Comparison of ENCODE assay signal across 29 cellular contexts in genomic region chr10:65024886-65025285, GRCh38.
DNase-seq lines count a peak whose midpoint lies in the region; ATAC-seq, FAIRE-seq and TF ChIP-seq lines count a peak whose summit lies in the region.
"Had no signal": no experiment of that assay in that cellular context is flagged by ENCODE, and none has a peak within 500 bp of the region (broad histone marks: within the 10 kb centered on the region; RNA-seq: fewer than 3 reads in every experiment).

No MANE protein-coding gene starts in this region.

- no peaks in the 10 kb centered on the region for H3K36me3 ChIP-seq in HEK293 (ENCODE audit: control insufficient read depth in 2 of 2, insufficient read depth in 1 of 2, low read length in 2 of 2)
- no peaks in the 10 kb centered on the region for H3K36me3 ChIP-seq in kidney (ENCODE audit: control insufficient read depth in 1 of 2, insufficient read depth in 2 of 2, low read length in 2 of 2)
- no peaks in the 10 kb centered on the region for H3K36me3 ChIP-seq in tibial nerve
- H3K36me3 ChIP-seq: BE2C, BLaER1 had no signal

- no peaks in the 10 kb centered on the region for H3K9me3 ChIP-seq in HEK293 (ENCODE audit: control insufficient read depth, insufficient read depth, low read depth, low read length)
- H3K9me3 ChIP-seq in kidney (ENCODE audit: control insufficient read depth in 1 of 2, low read length in 2 of 2), result no peaks in the 10 kb centered on the region
- peaks cover 0 to 10% (median 2%) of the 10 kb centered on the region in 4 donors for H3K9me3 ChIP-seq in tibial nerve
- H3K9me3 ChIP-seq: BE2C, BLaER1 had no signal

- no peak overlapping the region for H3K9ac ChIP-seq in kidney (ENCODE audit: low read length in 2 of 2)
- H3K9ac ChIP-seq: BLaER1 had no signal

- no peak overlapping the region for H3K27ac ChIP-seq in HEK293 (ENCODE audit: extremely low read depth, low read depth, low read length)
- no peak overlapping the region for H3K27ac ChIP-seq in kidney (ENCODE audit: low read depth in 2 of 2, low read length in 2 of 2)
- no peak overlapping the region for H3K27ac ChIP-seq in tibial nerve
- H3K27ac ChIP-seq: BLaER1 had no signal

- DNase-seq in RCC 7860 (ENCODE audit: low spot score), result no peak
- DNase-seq in kidney, result no peak
- DNase-seq in NCI-H1105 (lab: John Stamatoyannopoulos, UW), result no peak
- no peak for DNase-seq in NCI-H146 treated with DMSO at 0.1 percent for 48 hours (lab: John Stamatoyannopoulos, UW; ENCODE audit: unreplicated experiment)
- DNase-seq in tibial nerve (ENCODE audit: low spot score in 2 of 2), result no peak
- DNase-seq in activated CD8-positive, alpha-beta memory T cell treated with anti-CD3 and anti-CD28 coated beads, Interleukin-2, amount 10 ng/mL, durations not matched to agents 7 days and 5 days, result no peak
- DNase-seq: 8988T; ACHN; BE2C; C1 segment of cervical spinal cord; CD4-positive, alpha-beta memory T cell; CD4-positive, CD25-positive, alpha-beta regulatory T cell; CD8-positive, alpha-beta memory T cell; COR-L47; DMS 273 treated with DMSO at 0.1 percent for 48 hours; DMS153; DMS53; DMS79; DND-41; EL; GDM1 had no signal

- no peaks in the 10 kb centered on the region for H3K27me3 ChIP-seq in tibial nerve
- H3K27me3 ChIP-seq: BE2C, BLaER1 had no signal

- POLR2A ChIA-PET in HEK293 (lab: Yijun Ruan, JAX), result no interaction called here

- no peak for TF ChIP-seq CTCF in HEK293 (tag by site-specific recombination; IDR thresholded peaks at IDR 0.05)
- TF ChIP-seq CTCF in kidney (IDR thresholded peaks at IDR 0.05; ENCODE audit: borderline replicate concordance, extremely low read depth, insufficient read depth), result no peak
- TF ChIP-seq CTCF in tibial nerve (IDR thresholded peaks at IDR 0.05), result no peak

- no peak for ATAC-seq in activated CD8-positive, alpha-beta memory T cell treated with anti-CD3 and anti-CD28 coated beads, Interleukin-2, amount 10 ng/mL, durations not matched to agents 7 days and 5 days
- ATAC-seq: GM12878 had no signal

- no peaks in the 10 kb centered on the region for H3K36me3 Mint-ChIP-seq in activated CD8-positive, alpha-beta memory T cell treated with anti-CD3 and anti-CD28 coated beads, Interleukin-2, amount 10 ng/mL, durations not matched to agents 7 days and 5 days
- H3K36me3 Mint-ChIP-seq: CD14-positive monocyte; CD4-positive, alpha-beta memory T cell; CD4-positive, CD25-positive, alpha-beta regulatory T cell; CD8-positive, alpha-beta memory T cell had no signal

- no peak for TF ChIP-seq EP300 in tibial nerve (IDR thresholded peaks at IDR 0.05)

- H3K4me3 ChIP-seq in HEK293 (ENCODE audit: low read depth, low read length) (no peak overlapping the region), kidney (ENCODE audit: low read length in 2 of 2) (no peak overlapping the region), tibial nerve (no peak overlapping the region)
- H3K4me3 ChIP-seq: BLaER1, GM12878 had no signal

- no peak overlapping the region for H3K27ac Mint-ChIP-seq in activated CD8-positive, alpha-beta memory T cell treated with anti-CD3 and anti-CD28 coated beads, Interleukin-2, amount 10 ng/mL, durations not matched to agents 7 days and 5 days
- H3K27ac Mint-ChIP-seq: CD14-positive monocyte; CD4-positive, alpha-beta memory T cell; CD4-positive, CD25-positive, alpha-beta regulatory T cell had no signal

- CTCF ChIA-PET in HEK293 (lab: Yijun Ruan, JAX), result no interaction called here
- CTCF ChIA-PET in activated CD8-positive, alpha-beta memory T cell treated with anti-CD3 and anti-CD28 coated beads, Interleukin-2, amount 10 ng/mL, durations not matched to agents 7 days and 5 days (lab: Charles Lee), result no interaction called here

- H3K4me1 ChIP-seq in HEK293 (ENCODE audit: control insufficient read depth, insufficient read depth, low read length), result no peaks in the 10 kb centered on the region
- no peaks in the 10 kb centered on the region for H3K4me1 ChIP-seq in kidney (ENCODE audit: control insufficient read depth in 1 of 2, insufficient read depth in 1 of 2, low read depth in 1 of 2, low read length in 2 of 2)
- no peaks in the 10 kb centered on the region for H3K4me1 ChIP-seq in tibial nerve
- H3K4me1 ChIP-seq: BE2C, BLaER1 had no signal

- no peaks in the 10 kb centered on the region for H3K27me3 Mint-ChIP-seq in activated CD8-positive, alpha-beta memory T cell treated with anti-CD3 and anti-CD28 coated beads, Interleukin-2, amount 10 ng/mL, durations not matched to agents 7 days and 5 days
- H3K27me3 Mint-ChIP-seq: CD4-positive, alpha-beta memory T cell; CD4-positive, CD25-positive, alpha-beta regulatory T cell; CD8-positive, alpha-beta memory T cell had no signal

- FAIRE-seq in RCC 7860 (lab: Jason Lieb, UNC), result peak; percentile 7
- peak; percentile 48 for FAIRE-seq in endometrium (lab: Jason Lieb, UNC)
- FAIRE-seq in kidney (lab: Jason Lieb, UNC), result peak; percentile 82
- FAIRE-seq: A204.1, GM12878, GM12892, GM18507 had no signal

- intact Hi-C loops in kidney (cut with DNase I), result no loop called here

- no peak for TF ChIP-seq POLR2A in tibial nerve (IDR thresholded peaks at IDR 0.05)

- H3K4me3 Mint-ChIP-seq in activated CD8-positive, alpha-beta memory T cell treated with anti-CD3 and anti-CD28 coated beads, Interleukin-2, amount 10 ng/mL, durations not matched to agents 7 days and 5 days, result no peak overlapping the region
- H3K4me3 Mint-ChIP-seq: CD14-positive monocyte; CD4-positive, alpha-beta memory T cell; CD4-positive, CD25-positive, alpha-beta regulatory T cell; CD8-positive, alpha-beta memory T cell had no signal

- peaks cover 2% of the 10 kb centered on the region for H3K9me3 Mint-ChIP-seq in activated CD8-positive, alpha-beta memory T cell treated with anti-CD3 and anti-CD28 coated beads, Interleukin-2, amount 10 ng/mL, durations not matched to agents 7 days and 5 days (ENCODE audit: low read depth)

- H3K4me1 Mint-ChIP-seq in activated CD8-positive, alpha-beta memory T cell treated with anti-CD3 and anti-CD28 coated beads, Interleukin-2, amount 10 ng/mL, durations not matched to agents 7 days and 5 days, result no peaks in the 10 kb centered on the region
- H3K4me1 Mint-ChIP-seq: CD14-positive monocyte; CD4-positive, alpha-beta memory T cell; CD4-positive, CD25-positive, alpha-beta regulatory T cell; CD8-positive, alpha-beta memory T cell had no signal

TF ChIP-seq in HEK293, 187 proteins besides CTCF, POLR2A, EP300 and RAD21:
- 0 out of 2 replicates have a peak, but pooled peaks have one; percentile 11 for TF ChIP-seq ATF2 (tag by site-specific recombination; IDR thresholded peaks at IDR 0.05; ENCODE audit: low read depth)
- TF ChIP-seq KLF17 (tag by site-specific recombination; IDR thresholded peaks at IDR 0.05), result no peak
TF ChIP-seq in HEK293: peak in this region for 1.
